In the genomic region with DNA sequence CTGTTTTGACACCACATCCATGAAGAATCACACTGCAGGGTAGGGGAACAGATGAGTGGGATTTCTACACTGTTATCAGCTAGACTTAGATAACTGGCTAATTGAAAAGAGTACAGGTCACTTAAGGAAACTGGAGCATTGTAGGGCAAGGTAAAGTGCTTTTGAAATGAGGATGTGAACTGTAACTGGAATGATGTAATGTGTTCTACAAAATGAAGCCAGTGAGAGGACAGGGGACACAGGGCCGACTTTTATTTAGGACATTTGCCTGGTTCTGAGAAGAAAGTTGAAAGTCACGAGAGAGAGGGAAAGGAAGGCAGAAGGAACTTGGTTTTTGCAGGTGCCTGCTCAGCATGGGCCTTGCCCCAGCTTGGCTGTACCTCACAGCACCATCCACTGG, we compare ENCODE assay signal across 29 cellular contexts. TPM values are rescaled to one million over a fixed set of nuclear protein-coding genes. Genes with fewer than 3 reads are reported as not detected.
DNase-seq lines count a peak whose midpoint lies in the region; ATAC-seq, FAIRE-seq and TF ChIP-seq lines count a peak whose summit lies in the region.
"Had no signal": no experiment of that assay in that cellular context is flagged by ENCODE, and none has a peak within 500 bp of the region (broad histone marks: within the 10 kb centered on the region; RNA-seq: fewer than 3 reads in every experiment).

No MANE protein-coding gene starts in this region.

- no peak overlapping the region for H3T11ph ChIP-seq in H9 (ENCODE audit: low read length)

- no peak for TF ChIP-seq CTCF in H9 (conservative IDR thresholded peaks at IDR 0.05)
- no peak for TF ChIP-seq CTCF in dorsolateral prefrontal cortex (IDR thresholded peaks at IDR 0.05 in 54 of 56, conservative IDR thresholded peaks at IDR 0.05 in 2 of 56; ENCODE audit: low read depth in 1 of 56, partially characterized antibody in 56 of 56)

- no peak overlapping the region for H3K27ac Mint-ChIP-seq in activated naive CD8-positive, alpha-beta T cell
- H3K27ac Mint-ChIP-seq in activated naive CD8-positive, alpha-beta T cell treated with anti-CD3 and anti-CD28 coated beads for 36 hours, result no peak overlapping the region
- H3K27ac Mint-ChIP-seq in H9, result peak overlapping the region in 2 of 3 experiments; percentile 28 to 82; a peak in 4 of 7 replicates
- H3K27ac Mint-ChIP-seq in activated T-helper 17 cell treated with anti-CD3 and anti-CD28 coated beads, Interleukin-2, amount 50 U/mL, for 72 hours, result no peak overlapping the region
- H3K27ac Mint-ChIP-seq: natural killer cell treated with Interleukin-12 subunit alpha and Interleukin-12 subunit beta and Interleukin-15 and Interleukin-18, amount 100 ng/mL, for 72 hours had no signal

- intact Hi-C loops in dorsolateral prefrontal cortex (cut with DNase I), result no loop called here

- H3K14ac ChIP-seq in H9 (ENCODE audit: insufficient read depth, low read length) (no peak overlapping the region; the same call in 1 of the 2 replicates), neuronal stem cell (ENCODE audit: low read length) (no peak overlapping the region)

- H3K9ac ChIP-seq in H9 (ENCODE audit: extremely low read depth, insufficient read length, low read length), result no peak overlapping the region
- no peak overlapping the region for H3K9ac ChIP-seq in neuronal stem cell (ENCODE audit: low read depth, low read length, poor library complexity)

- no peak overlapping the region for H3K56ac ChIP-seq in H9 (ENCODE audit: insufficient read length, low read depth, low read length)

- no peak overlapping the region for H3K27ac ChIP-seq in H9 (ENCODE audit: insufficient read length, low read depth, low read length)
- H3K27ac ChIP-seq in neuronal stem cell (replicated peaks; ENCODE audit: low read length), result no peak overlapping the region
- H3K27ac ChIP-seq in dorsolateral prefrontal cortex, result peak overlapping the region in 3 of 59 donors; percentile 5 to 11 (median 10)
- H3K27ac ChIP-seq: right lobe of liver, RWPE1 had no signal

- H3K27me3 ChIP-seq in H9 (ENCODE audit: insufficient read depth, low read length) (no peaks in the 10 kb centered on the region), neuronal stem cell (ENCODE audit: control insufficient read depth in 3 of 3, insufficient read depth in 3 of 3, low read depth in 1 of 3, low read length in 3 of 3) (no peaks in the 10 kb centered on the region), dorsolateral prefrontal cortex (no peaks in the 10 kb centered on the region)
- H3K27me3 ChIP-seq: heart right ventricle, right lobe of liver, thyroid gland had no signal

- H2BK15ac ChIP-seq in H9 (ENCODE audit: low read depth, low read length), result no peak overlapping the region
- no peak overlapping the region for H2BK15ac ChIP-seq in neuronal stem cell (ENCODE audit: low read length)

- no peaks in the 10 kb centered on the region for H4K20me1 ChIP-seq in H9 (ENCODE audit: control insufficient read depth, insufficient read depth, insufficient read length)

- H3K4me3 ChIP-seq in neuronal stem cell (ENCODE audit: low read length in 2 of 2) (peak overlapping the region in 1 of 2 donors; percentile 8), dorsolateral prefrontal cortex (no peak overlapping the region)
- H3K4me3 ChIP-seq: heart right ventricle, right lobe of liver, thyroid gland had no signal

- H3K9me3 ChIP-seq in H9 (ENCODE audit: control insufficient read depth, low read depth, low read length) (no peaks in the 10 kb centered on the region), neuronal stem cell (replicated peaks in 1 of 2; ENCODE audit: control insufficient read depth in 2 of 2, insufficient read depth in 1 of 2, low read depth in 1 of 2, low read length in 2 of 2) (peaks cover 0 to 4% of the 10 kb centered on the region in 2 donors)
- H3K9me3 ChIP-seq: heart right ventricle, right lobe of liver, thyroid gland had no signal

- no peak for TF ChIP-seq POLR2A in H54 (IDR thresholded peaks at IDR 0.05; ENCODE audit: low read depth, low read length)

- no CpG with 5 or more reads among the region's 2 CpGs for WGBS in H9 (ENCODE audit: extremely low coverage, insufficient read length, low lambda C conversion rate)
- no CpG with 5 or more reads among the region's 2 CpGs for WGBS in neuronal stem cell (ENCODE audit: extremely low coverage in 2 of 2, insufficient read length in 2 of 2, insufficient replicate concordance in 1 of 2), 2 donors

- H3K4me1 Mint-ChIP-seq in activated naive CD8-positive, alpha-beta T cell (ENCODE audit: low read depth), result peaks cover 83% of the 10 kb centered on the region
- H3K4me1 Mint-ChIP-seq in activated naive CD8-positive, alpha-beta T cell treated with anti-CD3 and anti-CD28 coated beads for 36 hours, result peaks cover 60% of the 10 kb centered on the region
- peaks cover 60 to 63% of the 10 kb centered on the region in 2 experiments for H3K4me1 Mint-ChIP-seq in H9
- H3K4me1 Mint-ChIP-seq in activated T-helper 17 cell treated with anti-CD3 and anti-CD28 coated beads, Interleukin-2, amount 50 U/mL, for 72 hours, result peaks cover 18% of the 10 kb centered on the region

- no peak overlapping the region for H2BK120ac ChIP-seq in H9 (ENCODE audit: low read depth, low read length, poor library complexity, severe bottlenecking)
- H2BK120ac ChIP-seq in neuronal stem cell (ENCODE audit: low read depth, low read length), result no peak overlapping the region

- H3K23me2 ChIP-seq in H9 (ENCODE audit: insufficient read length, low read depth, low read length, poor library complexity, severe bottlenecking), result no peaks in the 10 kb centered on the region

- H3K18ac ChIP-seq in H9 (ENCODE audit: insufficient read length, low read depth, low read length) (no peak overlapping the region), neuronal stem cell (ENCODE audit: low read length) (peak overlapping the region; percentile 4)

- peaks cover 72% of the 10 kb centered on the region; the same call in 1 of the 2 replicates for H3K79me2 ChIP-seq in H9 (ENCODE audit: insufficient read depth, low read length)

- H4K91ac ChIP-seq in H9 (ENCODE audit: insufficient read length, low read depth, low read length) (no peak overlapping the region), neuronal stem cell (ENCODE audit: low read depth, low read length, poor library complexity) (no peak overlapping the region)

- no peak overlapping the region for H2BK5ac ChIP-seq in H9 (ENCODE audit: insufficient read length, low read length)
- H2BK5ac ChIP-seq in neuronal stem cell (ENCODE audit: low read length), result no peak overlapping the region

- peaks cover 12% of the 10 kb centered on the region; the same call in 1 of the 2 replicates for H3K4me1 ChIP-seq in H9 (ENCODE audit: insufficient read depth, low read length)
- peaks cover 9 to 23% of the 10 kb centered on the region in 2 donors for H3K4me1 ChIP-seq in neuronal stem cell (ENCODE audit: control insufficient read depth in 2 of 2, insufficient read depth in 1 of 2, low read depth in 1 of 2, low read length in 2 of 2)
- H3K4me1 ChIP-seq: right lobe of liver had no signal

- no peak overlapping the region for H3K23ac ChIP-seq in H9 (ENCODE audit: insufficient read length, low read depth, low read length)
- H3K23ac ChIP-seq in neuronal stem cell (ENCODE audit: low read depth, low read length, poor library complexity), result no peak overlapping the region

- H4K8ac ChIP-seq in H9 (replicated peaks; ENCODE audit: insufficient read length, low read depth, low read length) (no peak overlapping the region), neuronal stem cell (ENCODE audit: low read depth, low read length) (no peak overlapping the region)

- no peak overlapping the region for H2BK12ac ChIP-seq in H9 (ENCODE audit: insufficient read length, low read depth, low read length)
- no peak overlapping the region for H2BK12ac ChIP-seq in neuronal stem cell (ENCODE audit: low read length)

- no peak overlapping the region for H2BK20ac ChIP-seq in H9 (ENCODE audit: low read depth, low read length, poor library complexity, severe bottlenecking)

- H3K4me3 Mint-ChIP-seq in activated naive CD8-positive, alpha-beta T cell, result peak overlapping the region; percentile 4
- no peak overlapping the region for H3K4me3 Mint-ChIP-seq in activated naive CD8-positive, alpha-beta T cell treated with anti-CD3 and anti-CD28 coated beads for 36 hours
- H3K4me3 Mint-ChIP-seq in H9, result no peak overlapping the region
- peak overlapping the region; percentile 41 for H3K4me3 Mint-ChIP-seq in activated T-helper 17 cell treated with anti-CD3 and anti-CD28 coated beads, Interleukin-2, amount 50 U/mL, for 72 hours
- H3K4me3 Mint-ChIP-seq: brain; CD14-positive monocyte; natural killer cell treated with Interleukin-12 subunit alpha and Interleukin-12 subunit beta and Interleukin-15 and Interleukin-18, amount 100 ng/mL, for 72 hours had no signal

- no peaks in the 10 kb centered on the region for H3K9me3 Mint-ChIP-seq in activated naive CD8-positive, alpha-beta T cell (ENCODE audit: low read depth)
- no peaks in the 10 kb centered on the region for H3K9me3 Mint-ChIP-seq in activated naive CD8-positive, alpha-beta T cell treated with anti-CD3 and anti-CD28 coated beads for 36 hours
- H3K9me3 Mint-ChIP-seq in H9, result no peaks in the 10 kb centered on the region
- no peaks in the 10 kb centered on the region for H3K9me3 Mint-ChIP-seq in activated T-helper 17 cell treated with anti-CD3 and anti-CD28 coated beads, Interleukin-2, amount 50 U/mL, for 72 hours
- H3K9me3 Mint-ChIP-seq: CD14-positive monocyte; natural killer cell treated with Interleukin-12 subunit alpha and Interleukin-12 subunit beta and Interleukin-15 and Interleukin-18, amount 100 ng/mL, for 72 hours had no signal

- no peak overlapping the region for H3K4me2 ChIP-seq in H9 (ENCODE audit: insufficient read depth, insufficient read length, low read length)
- no peak overlapping the region for H3K4me2 ChIP-seq in neuronal stem cell (ENCODE audit: insufficient read depth, low read length, poor library complexity, severe bottlenecking)

- no peak for FAIRE-seq in H54 (lab: Jason Lieb, UNC)

- H3K4ac ChIP-seq in H9 (ENCODE audit: low read depth, low read length), result no peak overlapping the region
- H3K4ac ChIP-seq in neuronal stem cell (ENCODE audit: low read length), result no peak overlapping the region

- H4K5ac ChIP-seq in H9 (ENCODE audit: insufficient read length, low read depth, low read length), result no peak overlapping the region

- no peaks in the 10 kb centered on the region for H3K27me3 Mint-ChIP-seq in activated naive CD8-positive, alpha-beta T cell
- H3K27me3 Mint-ChIP-seq in activated naive CD8-positive, alpha-beta T cell treated with anti-CD3 and anti-CD28 coated beads for 36 hours, result no peaks in the 10 kb centered on the region
- H3K27me3 Mint-ChIP-seq in H9 (ENCODE audit: low read depth), result no peaks in the 10 kb centered on the region; the same call in 1 of the 2 replicates
- no peaks in the 10 kb centered on the region for H3K27me3 Mint-ChIP-seq in activated T-helper 17 cell treated with anti-CD3 and anti-CD28 coated beads, Interleukin-2, amount 50 U/mL, for 72 hours
- H3K27me3 Mint-ChIP-seq: brain; natural killer cell treated with Interleukin-12 subunit alpha and Interleukin-12 subunit beta and Interleukin-15 and Interleukin-18, amount 100 ng/mL, for 72 hours had no signal

- H3K36me3 ChIP-seq in neuronal stem cell (replicated peaks in 1 of 2; ENCODE audit: control insufficient read depth in 2 of 2, insufficient read depth in 2 of 2, low read length in 2 of 2), result peaks cover 0 to 7% of the 10 kb centered on the region in 2 donors
- H3K36me3 ChIP-seq: heart right ventricle, right lobe of liver, thyroid gland had no signal

- H3K36me3 Mint-ChIP-seq in activated naive CD8-positive, alpha-beta T cell, result peaks cover 2% of the 10 kb centered on the region
- H3K36me3 Mint-ChIP-seq in activated naive CD8-positive, alpha-beta T cell treated with anti-CD3 and anti-CD28 coated beads for 36 hours, result no peaks in the 10 kb centered on the region
- H3K36me3 Mint-ChIP-seq in H9 (ENCODE audit: insufficient read depth in 1 of 3, low read depth in 3 of 3), result peaks cover 0 to 4% (median 2%) of the 10 kb centered on the region in 3 experiments; a peak in 1 of 7 replicates
- H3K36me3 Mint-ChIP-seq in activated T-helper 17 cell treated with anti-CD3 and anti-CD28 coated beads, Interleukin-2, amount 50 U/mL, for 72 hours (ENCODE audit: low read depth), result no peaks in the 10 kb centered on the region
- H3K36me3 Mint-ChIP-seq: CD14-positive monocyte; natural killer cell treated with Interleukin-12 subunit alpha and Interleukin-12 subunit beta and Interleukin-15 and Interleukin-18, amount 100 ng/mL, for 72 hours had no signal

- peaks cover 8% of the 10 kb centered on the region for H3K79me1 ChIP-seq in H9 (ENCODE audit: insufficient read depth, low read depth, low read length, poor library complexity, severe bottlenecking)
- H3K79me1 ChIP-seq in neuronal stem cell (ENCODE audit: low read depth, low read length), result peaks cover 11% of the 10 kb centered on the region

- H2AFZ ChIP-seq in H9 (ENCODE audit: low read length), result no peak overlapping the region
- H2AFZ ChIP-seq in neuronal stem cell (ENCODE audit: low read length), result no peak overlapping the region

- ATAC-seq in activated T-helper 17 cell treated with anti-CD3 and anti-CD28 coated beads, Interleukin-2, amount 50 U/mL, for 72 hours (replicated peaks), result no peak
- ATAC-seq: HCT116; natural killer cell treated with Interleukin-12 subunit alpha and Interleukin-12 subunit beta and Interleukin-15 and Interleukin-18, amount 100 ng/mL, for 72 hours; right lobe of liver; SK-N-SH treated with all-trans-retinoic acid at 6 μM for 48 hours had no signal

- H2AK5ac ChIP-seq in H9 (ENCODE audit: insufficient read length, low read length), result no peak overlapping the region
- no peak overlapping the region for H2AK5ac ChIP-seq in neuronal stem cell (ENCODE audit: low read depth, low read length)

- no peak for DNase-seq in activated naive CD8-positive, alpha-beta T cell treated with anti-CD3 and anti-CD28 coated beads for 36 hours
- DNase-seq in H9, result no peak
- DNase-seq in neuronal stem cell (ENCODE audit: low spot score), result no peak
- no peak for DNase-seq in RKO (ENCODE audit: low spot score)
- DNase-seq in dorsolateral prefrontal cortex, result no peak
- DNase-seq in H54 (ENCODE audit: insufficient read length, low spot score), result no peak
- DNase-seq: activated CD4-positive, CD25-positive, alpha-beta regulatory T cell treated with anti-CD3 and anti-CD28 coated beads, Interleukin-2, amount 50 U/mL, for 72 hours; DMS 273 treated with DMSO at 0.1 percent for 48 hours; effector memory CD4-positive, alpha-beta T cell; foreskin fibroblast; heart right ventricle; left cardiac atrium; NCI-H1105; NCI-H1930; NCI-H345; NCI-H748 treated with DMSO at 0.1 percent for 48 hours; right lobe of liver; stimulated activated CD4-positive, alpha-beta T cell treated with anti-CD3 and anti-CD28 coated beads, Interleukin-12 subunit alpha, Interleukin-12 subunit beta, amount 100 ng/mL, for 4 hours; stimulated activated CD4-positive, alpha-beta T cell treated with anti-CD3 and anti-CD28 coated beads, Interleukin-4, amount 100 ng/mL, for 24 hours; stimulated activated naive CD4-positive, alpha-beta T cell; thyroid gland had no signal

RNA-seq across cellular contexts. Expression of gene IGF1R, which starts 50.5 kb away (rescaled TPM):
- 10 to 100 TPM; 17.7 to 18.9 TPM for total RNA-seq in activated naive CD8-positive, alpha-beta T cell treated with anti-CD3 and anti-CD28 coated beads for 36 hours
- total RNA-seq in H9 (2021) (70.0 and 73.3 TPM in 2 replicates), dorsolateral prefrontal cortex (100 to 1,000 TPM in 17 of 120 experiments, 10 to 100 TPM in 103; 53.3 to 130 (median 84.4) TPM)
- total RNA-seq in activated T-helper 17 cell treated with anti-CD3 and anti-CD28 coated beads, Interleukin-2, amount 50 U/mL, for 72 hours, result 10 to 100 TPM in 1 of 2 donors, 1 to 10 TPM in 1; 4.6 to 33.8 TPM
- 24.3 TPM for polyA plus RNA-seq in neuronal stem cell (2013, experiment 1 of 2)
- 26.8 TPM for polyA plus RNA-seq in neuronal stem cell (2013, experiment 2 of 2)

Comparison
In these comparisons a context has a peak if more than half of its experiments do, and no peak if none do; other contexts are left out.
1. H3K4me3 Mint-ChIP-seq: peak in activated naive CD8-positive, alpha-beta T cell (single experiment) and activated T-helper 17 cell treated with anti-CD3 and anti-CD28 coated beads, Interleukin-2, amount 50 U/mL, for 72 hours (single experiment); none in activated naive CD8-positive, alpha-beta T cell treated with anti-CD3 and anti-CD28 coated beads for 36 hours (single experiment) and H9 (0 of 2).
2. H3K27ac Mint-ChIP-seq: peak in H9 (2 of 3); none in activated naive CD8-positive, alpha-beta T cell (single experiment), activated naive CD8-positive, alpha-beta T cell treated with anti-CD3 and anti-CD28 coated beads for 36 hours (single experiment) and activated T-helper 17 cell treated with anti-CD3 and anti-CD28 coated beads, Interleukin-2, amount 50 U/mL, for 72 hours (single experiment).